8 cellular contexts compared by ENCODE assay signal in genomic region chr16:19696312-19696711, GRCh38. TPM values are rescaled to one million over a fixed set of nuclear protein-coding genes. Genes with fewer than 3 reads are reported as not detected.
A peak's percentile ranks its signal among the peaks of the same experiment; 100 is the strongest.
DNase-seq lines count a peak whose midpoint lies in the region; ATAC-seq and TF ChIP-seq lines count a peak whose summit lies in the region.

No MANE protein-coding gene starts in this region.

- no peak overlapping the region for H3K9ac ChIP-seq in muscle layer of colon (ENCODE audit: low read length)

- H3K36me3 ChIP-seq in muscle layer of colon (ENCODE audit: insufficient read depth, low read length): peaks cover 39% of the 10 kb centered on the region
- H3K36me3 ChIP-seq in tibial artery: peaks cover 27 to 56% (median 29%) of the 10 kb centered on the region in 3 donors

- H3K27me3 ChIP-seq in muscle layer of colon (ENCODE audit: control insufficient read depth in 1 of 2, insufficient read depth in 2 of 2, low read length in 2 of 2): no peaks in the 10 kb centered on the region
- H3K27me3 ChIP-seq in tibial artery: no peaks in the 10 kb centered on the region

- peaks cover 24% of the 10 kb centered on the region for H3K4me1 ChIP-seq in muscle layer of colon (ENCODE audit: insufficient read depth, low read length)
- peaks cover 0 to 26% (median 10%) of the 10 kb centered on the region in 4 donors for H3K4me1 ChIP-seq in tibial artery

- peak overlapping the region; percentile 81 for H3K27ac ChIP-seq in C4-2B
- peak overlapping the region; percentile 67 for H3K27ac ChIP-seq in muscle layer of colon (ENCODE audit: low read depth, low read length)
- peak overlapping the region; percentile 17 to 48 for H3K27ac ChIP-seq in tibial artery

- ATAC-seq in GM21786 (IDR thresholded peaks at IDR 0.05; ENCODE audit: unreplicated experiment): no peak
- no peak for ATAC-seq in HG03196 (IDR thresholded peaks at IDR 0.05; ENCODE audit: unreplicated experiment)

- TF ChIP-seq CTCF in C4-2B (conservative IDR thresholded peaks at IDR 0.05): no peak
- no peak for TF ChIP-seq CTCF in tibial artery (IDR thresholded peaks at IDR 0.05)

- H3K4me3 ChIP-seq in muscle layer of colon (ENCODE audit: low read depth in 1 of 2, low read length in 2 of 2) (no peak overlapping the region), tibial artery (no peak overlapping the region)

- intact Hi-C loops in tibial artery (cut with DNase I; ENCODE audit: low total_unique reads): no loop called here

- peak; percentile 90 for DNase-seq in NCI-H2029 (lab: John Stamatoyannopoulos, UW)
- peak; percentile 55 to 60 for DNase-seq in activated CD4-positive, alpha-beta T cell treated with anti-CD3 and anti-CD28 coated beads for 4 hours
- DNase-seq in dermis microvascular lymphatic vessel endothelial cell (ENCODE audit: low read depth in 2 of 2): peak; percentile 98 to 99
- peak; percentile 86 to 87 for DNase-seq in tibial artery

- H3K9me3 ChIP-seq in muscle layer of colon (ENCODE audit: low read length) (no peaks in the 10 kb centered on the region), tibial artery (no peaks in the 10 kb centered on the region)

RNA-seq across cellular contexts. Expression of gene KNOP1, which starts 21.7 kb away (rescaled TPM):
- total RNA-seq in dermis microvascular lymphatic vessel endothelial cell: 8.3 and 9.4 TPM in 2 replicates

RNA-seq across cellular contexts. Expression of gene IQCK, which starts 21.8 kb away (rescaled TPM):
- 8.2 and 13.1 TPM in 2 replicates for total RNA-seq in dermis microvascular lymphatic vessel endothelial cell
